ENCODE assay signal across 26 cellular contexts in genomic region chr7:132532237-132532734, GRCh38.
"Had no signal": no experiment of that assay in that cellular context is flagged by ENCODE, and none has a peak within 500 bp of the region (broad histone marks: within the 10 kb centered on the region; RNA-seq: fewer than 3 reads in every experiment).

No MANE protein-coding gene starts in this region.

- DNase-seq: activated CD4-positive, alpha-beta T cell treated with anti-CD3 and anti-CD28 coated beads for 1 hour; activated CD4-positive, alpha-beta T cell treated with anti-CD3 and anti-CD28 coated beads, Interleukin-2, amount 50 U/mL, for 1 hour; activated CD8-positive, alpha-beta T cell treated with anti-CD3 and anti-CD28 coated beads, Interleukin-2, amount 10 ng/mL, durations not matched to agents 7 days and 5 days; activated naive CD4-positive, alpha-beta T cell; activated T-cell treated with anti-CD3 and anti-CD28 coated beads, Interleukin-2, amount 50 U/mL, for 1 hour; amniotic stem cell; colonic mucosa; dorsolateral prefrontal cortex; gastrocnemius medialis; head of caudate nucleus; hypothalamus; left ventricle myocardium superior; mammary epithelial cell; naive thymus-derived CD8-positive, alpha-beta T cell; retina; stimulated activated CD4-positive, alpha-beta T cell treated with anti-CD3 and anti-CD28 coated beads, Interleukin-4, amount 100 ng/mL, for 1 hour; stimulated activated naive CD4-positive, alpha-beta T cell; testis; trophoblast cell had no signal

- H3K4me3 Mint-ChIP-seq: activated CD8-positive, alpha-beta T cell treated with anti-CD3 and anti-CD28 coated beads, Interleukin-2, amount 10 ng/mL, durations not matched to agents 7 days and 5 days; activated naive CD8-positive, alpha-beta T cell; mesothelial cell of epicardium; naive thymus-derived CD8-positive, alpha-beta T cell had no signal

- H3K36me3 Mint-ChIP-seq: activated naive CD8-positive, alpha-beta T cell; mesothelial cell of epicardium; naive thymus-derived CD8-positive, alpha-beta T cell had no signal

- H3K27me3 Mint-ChIP-seq: activated naive CD8-positive, alpha-beta T cell; naive thymus-derived CD8-positive, alpha-beta T cell had no signal

- H3K27ac Mint-ChIP-seq: activated naive CD8-positive, alpha-beta T cell; activated T-helper 2 cell treated with anti-CD3 and anti-CD28 coated beads, Interferon-gamma antibody, Interleukin-2, Interleukin-4, amounts not matched to agents 10 μg/mL and 5 μg/mL and 100 μg/mL, durations not matched to agents 14 hours and 24 hours and 36 hours; mesothelial cell of epicardium; progenitor cell of endocrine pancreas had no signal

- H3K27ac ChIP-seq: breast epithelium, colonic mucosa, dorsolateral prefrontal cortex, esophagus muscularis mucosa, gastrocnemius medialis, testis, vagina had no signal

- ATAC-seq: activated CD8-positive, alpha-beta T cell treated with anti-CD3 and anti-CD28 coated beads, Interleukin-2, amount 10 ng/mL, durations not matched to agents 7 days and 5 days; gastrocnemius medialis; left ventricle myocardium superior; naive thymus-derived CD8-positive, alpha-beta T cell had no signal

- H3K4me1 Mint-ChIP-seq: mesothelial cell of epicardium had no signal

- H3K4me3 ChIP-seq: breast epithelium, colonic mucosa, dorsolateral prefrontal cortex, esophagus muscularis mucosa, gastrocnemius medialis, testis, vagina had no signal

- H3K9me3 Mint-ChIP-seq: activated T-helper 2 cell treated with anti-CD3 and anti-CD28 coated beads, Interferon-gamma antibody, Interleukin-2, Interleukin-4, amounts not matched to agents 10 μg/mL and 5 μg/mL and 100 μg/mL, durations not matched to agents 14 hours and 24 hours and 36 hours; mesothelial cell of epicardium; naive thymus-derived CD8-positive, alpha-beta T cell had no signal

- H3K27me3 ChIP-seq: breast epithelium, colonic mucosa, dorsolateral prefrontal cortex, esophagus muscularis mucosa, gastrocnemius medialis, testis, vagina had no signal

- H3K9me3 ChIP-seq: breast epithelium, colonic mucosa, esophagus muscularis mucosa, gastrocnemius medialis, testis, vagina had no signal

- H3K4me1 ChIP-seq: breast epithelium, colonic mucosa, esophagus muscularis mucosa, gastrocnemius medialis, testis, vagina had no signal

- H3K36me3 ChIP-seq: breast epithelium, colonic mucosa, esophagus muscularis mucosa, gastrocnemius medialis, vagina had no signal
